ENCODE assay signal across 9 cellular contexts in the genomic region with DNA sequence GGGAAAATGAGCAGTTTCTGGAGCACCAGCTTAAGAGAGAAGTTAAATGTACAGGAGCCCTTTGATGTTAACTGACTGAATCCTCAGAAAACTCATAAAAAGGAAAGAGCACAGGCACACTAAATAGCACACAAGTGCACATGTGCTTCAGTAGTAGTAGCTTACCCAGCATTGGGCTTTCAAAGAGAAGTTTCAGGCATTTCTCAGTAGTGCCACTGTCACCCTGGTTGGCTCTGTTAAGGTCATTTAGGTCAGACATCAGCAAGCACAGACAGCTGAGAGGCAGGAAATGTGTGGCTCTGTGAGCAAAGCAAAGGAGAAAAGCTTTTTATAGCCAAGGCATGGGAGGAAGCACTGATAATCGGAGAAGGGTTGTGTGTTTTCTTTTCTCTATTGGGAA.
DNase-seq lines count a peak whose midpoint lies in the region; ATAC-seq and TF ChIP-seq lines count a peak whose summit lies in the region.
"Had no signal": no experiment of that assay in that cellular context is flagged by ENCODE, and none has a peak within 500 bp of the region (broad histone marks: within the 10 kb centered on the region; RNA-seq: fewer than 3 reads in every experiment).

No MANE protein-coding gene starts in this region.

- ATAC-seq in GM21737 (IDR thresholded peaks at IDR 0.05; ENCODE audit: unreplicated experiment) = peak; percentile 48
- peak; percentile 28 for ATAC-seq in left lung
- ATAC-seq in HG02610 (IDR thresholded peaks at IDR 0.05; ENCODE audit: unreplicated experiment) = no peak
- ATAC-seq in HG02970 (IDR thresholded peaks at IDR 0.05; ENCODE audit: low FRiP score, unreplicated experiment) = no peak
- ATAC-seq in HG03469 (IDR thresholded peaks at IDR 0.05; ENCODE audit: unreplicated experiment) = no peak

- no peaks in the 10 kb centered on the region for H3K36me3 ChIP-seq in BLaER1 treated with 17β-estradiol and CSF1 and Interleukin-3, amounts not matched to agents 10 nM and 100 nM
- H3K36me3 ChIP-seq in left lung = no peaks in the 10 kb centered on the region

- H3K9ac ChIP-seq in BLaER1 treated with 17β-estradiol and CSF1 and Interleukin-3, amounts not matched to agents 10 nM and 100 nM = peak overlapping the region; percentile 38 to 78 (median 55)

- no peaks in the 10 kb centered on the region for H4K20me1 ChIP-seq in BLaER1 treated with 17β-estradiol and CSF1 and Interleukin-3, amounts not matched to agents 10 nM and 100 nM

- peaks cover 0 to 9% (median 0%) of the 10 kb centered on the region in 11 experiments; a peak in 6 of 22 replicates for H3K9me3 ChIP-seq in BLaER1 treated with 17β-estradiol and CSF1 and Interleukin-3, amounts not matched to agents 10 nM and 100 nM (replicated peaks in 1 of 11)
- H3K9me3 ChIP-seq in left lung = no peaks in the 10 kb centered on the region

- peaks cover 20 to 94% (median 42%) of the 10 kb centered on the region in 10 experiments for H3K4me1 ChIP-seq in BLaER1 treated with 17β-estradiol and CSF1 and Interleukin-3, amounts not matched to agents 10 nM and 100 nM
- peaks cover 0 to 56% of the 10 kb centered on the region in 2 donors for H3K4me1 ChIP-seq in left lung

- H3K27me3 ChIP-seq in BLaER1 treated with 17β-estradiol and CSF1 and Interleukin-3, amounts not matched to agents 10 nM and 100 nM = no peaks in the 10 kb centered on the region
- H3K27me3 ChIP-seq in left lung = no peaks in the 10 kb centered on the region

- DNase-seq in UCSD-AML1 (lab: John Stamatoyannopoulos, UW; ENCODE audit: unreplicated experiment) (peak; percentile 25), left lung (no peak), COLO668 (lab: John Stamatoyannopoulos, UW; ENCODE audit: unreplicated experiment) (no peak)
- DNase-seq: retina had no signal

- peak overlapping the region in 5 of 10 experiments; percentile 6 to 34 (median 11); a peak in 5 of 20 replicates for H3K4me3 ChIP-seq in BLaER1 treated with 17β-estradiol and CSF1 and Interleukin-3, amounts not matched to agents 10 nM and 100 nM
- no peak overlapping the region for H3K4me3 ChIP-seq in left lung

- peak overlapping the region; percentile 7 to 78 (median 59); a peak in 20 of 22 replicates for H3K27ac ChIP-seq in BLaER1 treated with 17β-estradiol and CSF1 and Interleukin-3, amounts not matched to agents 10 nM and 100 nM
- H3K27ac ChIP-seq in left lung = peak overlapping the region in 1 of 2 donors; percentile 59

- intact Hi-C loops in left lung (cut with DNase I) = no loop called here

- H3K4me2 ChIP-seq in BLaER1 treated with 17β-estradiol and CSF1 and Interleukin-3, amounts not matched to agents 10 nM and 100 nM = peak overlapping the region; percentile 69 to 85 (median 77)

- no peak for TF ChIP-seq CTCF in left lung (IDR thresholded peaks at IDR 0.05)

Comparison
In these comparisons a context has a peak if more than half of its experiments do, and no peak if none do; other contexts are left out.
1. ATAC-seq: peak in GM21737 (single experiment) and left lung (single experiment); none in HG02610 (single experiment), HG02970 (single experiment) and HG03469 (single experiment).